8 cellular contexts compared by ENCODE assay signal in genomic region chr1:150256193-150256548, GRCh38. TPM values are rescaled to one million over a fixed set of nuclear protein-coding genes. Genes with fewer than 3 reads are reported as not detected.
DNase-seq lines count a peak whose midpoint lies in the region; TF ChIP-seq lines count a peak whose summit lies in the region.

No MANE protein-coding gene starts in this region.

- H3K27ac ChIP-seq in WERI-Rb-1 (no peak overlapping the region; the same call in 1 of the 2 replicates), stomach smooth muscle (ENCODE audit: low read length) (peak overlapping the region; percentile 80)

- peaks cover 2% of the 10 kb centered on the region for H3K9me3 ChIP-seq in WERI-Rb-1 (ENCODE audit: severe bottlenecking)
- no peaks in the 10 kb centered on the region for H3K9me3 ChIP-seq in iPS-18c (ENCODE audit: control insufficient read depth, insufficient read depth, low read length)
- H3K9me3 ChIP-seq in stomach smooth muscle (ENCODE audit: control insufficient read depth in 2 of 2, low read length in 2 of 2): no peaks in the 10 kb centered on the region

- peak overlapping the region; percentile 44 for H3K4me3 ChIP-seq in WERI-Rb-1 (ENCODE audit: low read depth, low read length)
- peak overlapping the region; percentile 64; the same call in 1 of the 2 replicates for H3K4me3 ChIP-seq in iPS-18c (ENCODE audit: insufficient read depth, low read depth, low read length)
- H3K4me3 ChIP-seq in stomach smooth muscle (ENCODE audit: low read length in 2 of 2): peak overlapping the region; percentile 6 to 63

- H3K4me1 ChIP-seq in stomach smooth muscle (ENCODE audit: control insufficient read depth, insufficient read depth, low read length): peaks cover 48% of the 10 kb centered on the region

- DNase-seq in activated CD4-positive, alpha-beta T cell treated with anti-CD3 and anti-CD28 coated beads, Interleukin-2, amount 10 ng/mL, durations not matched to agents 24 days and 14 days: no peak
- DNase-seq in activated CD4-positive, alpha-beta T cell treated with anti-CD3 and anti-CD28 coated beads for 1 hour: no peak
- no peak for DNase-seq in WERI-Rb-1
- no peak for DNase-seq in HK-2 (ENCODE audit: unreplicated experiment)
- DNase-seq in stimulated activated CD4-positive, alpha-beta T cell treated with anti-CD3 and anti-CD28 coated beads, Interleukin-1b, Interleukin-23, amount 100 ng/mL, for 48 hours: no peak
- no peak for DNase-seq in islet precursor cell

- peak overlapping the region; percentile 76 for H3K4me3 Mint-ChIP-seq in activated CD4-positive, alpha-beta T cell treated with anti-CD3 and anti-CD28 coated beads, Interleukin-2, amount 10 ng/mL, durations not matched to agents 24 days and 14 days

- H3K36me3 ChIP-seq in WERI-Rb-1: no peaks in the 10 kb centered on the region
- H3K36me3 ChIP-seq in stomach smooth muscle (ENCODE audit: control insufficient read depth in 2 of 2, insufficient read depth in 2 of 2, low read length in 2 of 2): no peaks in the 10 kb centered on the region

- intact Hi-C loops in activated CD4-positive, alpha-beta T cell treated with anti-CD3 and anti-CD28 coated beads, Interleukin-2, amount 10 ng/mL, durations not matched to agents 24 days and 14 days (cut with micrococcal nuclease): loop anchor here (2.0 to 5.0 kb wide), 4 partner anchors 19 to 276 kb away; partner anchors contain the start of genes ANP32E and PRPF3

- no peaks in the 10 kb centered on the region for H3K36me3 Mint-ChIP-seq in activated CD4-positive, alpha-beta T cell treated with anti-CD3 and anti-CD28 coated beads, Interleukin-2, amount 10 ng/mL, durations not matched to agents 24 days and 14 days (ENCODE audit: low read depth)

- no peak overlapping the region for H3K27ac Mint-ChIP-seq in activated CD4-positive, alpha-beta T cell treated with anti-CD3 and anti-CD28 coated beads, Interleukin-2, amount 10 ng/mL, durations not matched to agents 24 days and 14 days

- peaks cover 52% of the 10 kb centered on the region for H3K27me3 Mint-ChIP-seq in activated CD4-positive, alpha-beta T cell treated with anti-CD3 and anti-CD28 coated beads, Interleukin-2, amount 10 ng/mL, durations not matched to agents 24 days and 14 days

- peaks cover 18% of the 10 kb centered on the region for H3K4me1 Mint-ChIP-seq in activated CD4-positive, alpha-beta T cell treated with anti-CD3 and anti-CD28 coated beads, Interleukin-2, amount 10 ng/mL, durations not matched to agents 24 days and 14 days

- H3K9me3 Mint-ChIP-seq in activated CD4-positive, alpha-beta T cell treated with anti-CD3 and anti-CD28 coated beads, Interleukin-2, amount 10 ng/mL, durations not matched to agents 24 days and 14 days: no peaks in the 10 kb centered on the region

- peak overlapping the region; percentile 18 to 36 for H3K9ac ChIP-seq in stomach smooth muscle (ENCODE audit: low read length in 2 of 2)

- TF ChIP-seq CTCF in WERI-Rb-1 (IDR thresholded peaks at IDR 0.05; ENCODE audit: low read depth, low read length): no peak

- H3K27me3 ChIP-seq in WERI-Rb-1 (ENCODE audit: insufficient read depth, low read depth, severe bottlenecking): no peaks in the 10 kb centered on the region
- H3K27me3 ChIP-seq in stomach smooth muscle (ENCODE audit: control insufficient read depth in 1 of 2, insufficient read depth in 2 of 2, low read length in 2 of 2): no peaks in the 10 kb centered on the region

RNA-seq across cellular contexts. Expression of gene CA14, which starts 1.4 kb away (rescaled TPM):
- total RNA-seq in activated CD4-positive, alpha-beta T cell treated with anti-CD3 and anti-CD28 coated beads, Interleukin-2, amount 10 ng/mL, durations not matched to agents 24 days and 14 days: not detected in 2 replicates

RNA-seq across cellular contexts. Expression of gene APH1A, which starts 12.6 kb away (rescaled TPM):
- 101 and 105 TPM in 2 replicates for total RNA-seq in activated CD4-positive, alpha-beta T cell treated with anti-CD3 and anti-CD28 coated beads, Interleukin-2, amount 10 ng/mL, durations not matched to agents 24 days and 14 days

RNA-seq across cellular contexts. Expression of gene C1orf54, which starts 16.4 kb away (rescaled TPM):
- total RNA-seq in activated CD4-positive, alpha-beta T cell treated with anti-CD3 and anti-CD28 coated beads, Interleukin-2, amount 10 ng/mL, durations not matched to agents 24 days and 14 days: 0.64 and 0.93 TPM in 2 replicates

RNA-seq across cellular contexts. Expression of gene ANP32E, which starts 20.3 kb away (rescaled TPM):
- total RNA-seq in activated CD4-positive, alpha-beta T cell treated with anti-CD3 and anti-CD28 coated beads, Interleukin-2, amount 10 ng/mL, durations not matched to agents 24 days and 14 days: 193 and 201 TPM in 2 replicates

RNA-seq across cellular contexts. Expression of gene CIART, which starts 26.2 kb away (rescaled TPM):
- total RNA-seq in activated CD4-positive, alpha-beta T cell treated with anti-CD3 and anti-CD28 coated beads, Interleukin-2, amount 10 ng/mL, durations not matched to agents 24 days and 14 days: 6.0 and 7.5 TPM in 2 replicates
